ENCODE assay signal across 2 cellular contexts in the genomic region with DNA sequence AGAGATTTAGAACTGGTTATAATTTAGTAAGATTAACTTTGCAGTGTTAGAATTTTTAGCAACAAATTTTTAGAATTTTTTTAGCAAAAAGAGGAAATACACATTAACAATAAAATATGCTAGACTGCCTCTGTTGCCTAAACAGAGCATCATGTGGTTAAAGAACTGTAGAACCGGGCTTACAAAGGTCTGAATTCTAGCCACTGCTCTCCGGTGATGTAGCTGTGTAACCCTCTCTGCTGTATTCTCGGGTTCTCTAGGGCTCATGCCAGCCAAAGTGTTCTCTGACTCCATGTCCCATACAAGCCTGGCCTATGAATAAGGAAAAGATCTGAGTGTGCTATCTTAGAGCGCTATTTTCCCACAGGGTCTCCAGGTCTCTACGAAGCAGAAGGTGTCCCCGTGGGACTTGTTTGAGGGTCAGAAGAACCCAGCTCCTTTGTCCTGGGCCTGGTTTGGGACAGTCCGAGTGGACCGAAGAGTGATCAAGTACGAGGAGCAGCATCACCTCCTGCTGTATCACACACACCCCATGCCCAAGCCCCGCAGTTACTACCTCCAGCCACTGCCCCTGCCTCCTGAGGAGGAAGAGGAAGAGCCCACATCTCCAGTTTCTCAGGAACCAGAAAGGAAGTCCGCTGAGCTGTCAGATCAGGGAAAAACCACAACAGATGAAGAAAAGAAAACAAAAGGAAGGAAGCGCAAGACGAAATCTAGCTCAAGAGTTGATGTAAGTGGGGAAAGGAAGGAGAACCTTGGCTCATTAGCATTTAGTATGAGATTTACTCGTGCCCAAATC.
TF ChIP-seq lines count a peak whose summit lies in the region.

No MANE protein-coding gene starts in this region.

TF ChIP-seq in IMR-90, 13 proteins besides CTCF, POLR2A, EP300 and RAD21:
- TF ChIP-seq FOS (IDR thresholded peaks at IDR 0.05; ENCODE audit: low read depth, low read length): no peak
- TF ChIP-seq MXI1 (IDR thresholded peaks at IDR 0.05; ENCODE audit: borderline replicate concordance, low read depth, low read length): no peak
- TF ChIP-seq USF2 (IDR thresholded peaks at IDR 0.05; ENCODE audit: low read depth, low read length): no peak
- no peak for TF ChIP-seq CHD1 (IDR thresholded peaks at IDR 0.05; ENCODE audit: low read depth, low read length)

TF ChIP-seq in GM12878, 131 proteins besides CTCF, POLR2A, EP300 and RAD21:
- TF ChIP-seq IRF4 (IDR thresholded peaks at IDR 0.05; ENCODE audit: low read depth, low read length): no peak
- TF ChIP-seq CBX5 (IDR thresholded peaks at IDR 0.05; ENCODE audit: low read depth): no peak
- TF ChIP-seq STAT3 (IDR thresholded peaks at IDR 0.05; ENCODE audit: low read depth, low read length): no peak
- peak; percentile 48; the same call in 1 of the 2 replicates for TF ChIP-seq EED (IDR thresholded peaks at IDR 0.05; ENCODE audit: low read depth)
- TF ChIP-seq MTA3 (IDR thresholded peaks at IDR 0.05; ENCODE audit: borderline replicate concordance, low read length): no peak
- peak in 1 of 2 experiments; percentile 29; a peak in 1 of 4 replicates for TF ChIP-seq IKZF2 (IDR thresholded peaks at IDR 0.05)
- no peak for TF ChIP-seq TARDBP (IDR thresholded peaks at IDR 0.05; ENCODE audit: borderline replicate concordance)
